Comparison of ENCODE assay signal across 8 cellular contexts in genomic region chr2:144703852-144704324, GRCh38.
A peak's percentile ranks its signal among the peaks of the same experiment; 100 is the strongest.
DNase-seq lines count a peak whose midpoint lies in the region; ATAC-seq and TF ChIP-seq lines count a peak whose summit lies in the region.

No MANE protein-coding gene starts in this region.

- intact Hi-C loops in adrenal gland (cut with DNase I) = no loop called here

- peak overlapping the region; percentile 43 to 84 (median 74); a peak in 20 of 22 replicates for H3K4me2 ChIP-seq in BLaER1 treated with 17β-estradiol and CSF1 and Interleukin-3, amounts not matched to agents 10 nM and 100 nM

- ATAC-seq in GM18867 (IDR thresholded peaks at IDR 0.05; ENCODE audit: unreplicated experiment) (no peak), GM21529 (IDR thresholded peaks at IDR 0.05; ENCODE audit: unreplicated experiment) (no peak)

- no peaks in the 10 kb centered on the region for H3K27me3 ChIP-seq in BLaER1 treated with 17β-estradiol and CSF1 and Interleukin-3, amounts not matched to agents 10 nM and 100 nM
- H3K27me3 ChIP-seq in adrenal gland = no peaks in the 10 kb centered on the region

- TF ChIP-seq POLR2A in adrenal gland (IDR thresholded peaks at IDR 0.05) = no peak

- 34 to 40% (median 38%) methylated on average over 5 of the region's 5 CpGs for WGBS in adrenal gland, 4 donors

- peak overlapping the region; percentile 69 to 86 (median 83); a peak in 21 of 22 replicates for H3K9ac ChIP-seq in BLaER1 treated with 17β-estradiol and CSF1 and Interleukin-3, amounts not matched to agents 10 nM and 100 nM

- DNase-seq in HT-29 (ENCODE audit: low spot score) (peak; percentile 16), adrenal gland (peak; percentile 50 to 77 (median 71)), lung microvascular endothelial cell (ENCODE audit: low read depth in 2 of 2) (peak; percentile 17 to 20), G401 (ENCODE audit: low spot score) (no peak), T-helper 9 cell (no peak)

- H3K9me3 ChIP-seq in BLaER1 treated with 17β-estradiol and CSF1 and Interleukin-3, amounts not matched to agents 10 nM and 100 nM (replicated peaks in 1 of 11) = peaks cover 4 to 34% (median 21%) of the 10 kb centered on the region in 11 experiments; a peak in 17 of 22 replicates
- H3K9me3 ChIP-seq in adrenal gland (replicated peaks in 1 of 3) = no peaks in the 10 kb centered on the region

- peaks cover 73 to 99% (median 82%) of the 10 kb centered on the region in 10 experiments for H3K4me1 ChIP-seq in BLaER1 treated with 17β-estradiol and CSF1 and Interleukin-3, amounts not matched to agents 10 nM and 100 nM
- H3K4me1 ChIP-seq in adrenal gland (replicated peaks in 1 of 2) = peaks cover 0 to 8% of the 10 kb centered on the region in 2 donors

- H4K20me1 ChIP-seq in BLaER1 treated with 17β-estradiol and CSF1 and Interleukin-3, amounts not matched to agents 10 nM and 100 nM = no peaks in the 10 kb centered on the region

- peak overlapping the region; percentile 88 to 100 (median 98) for H3K27ac ChIP-seq in BLaER1 treated with 17β-estradiol and CSF1 and Interleukin-3, amounts not matched to agents 10 nM and 100 nM
- peak overlapping the region in 3 of 5 donors; percentile 31 to 54 (median 33) for H3K27ac ChIP-seq in adrenal gland

- no peak overlapping the region for H3K4me3 ChIP-seq in BLaER1 treated with 17β-estradiol and CSF1 and Interleukin-3, amounts not matched to agents 10 nM and 100 nM
- no peak overlapping the region for H3K4me3 ChIP-seq in adrenal gland

- in situ Hi-C loops in G401 (cut with HindIII; ENCODE audit: low sequenced_read_pairs) = no loop called here

- no peak for TF ChIP-seq CTCF in adrenal gland (IDR thresholded peaks at IDR 0.05)

- H3K36me3 ChIP-seq in BLaER1 treated with 17β-estradiol and CSF1 and Interleukin-3, amounts not matched to agents 10 nM and 100 nM = peaks cover 0 to 4% (median 0%) of the 10 kb centered on the region in 11 experiments; a peak in 1 of 22 replicates
- H3K36me3 ChIP-seq in adrenal gland (replicated peaks in 1 of 2) = no peaks in the 10 kb centered on the region

Comparison
In these comparisons a context has a peak if more than half of its experiments do, and no peak if none do; other contexts are left out.
1. DNase-seq: peak in HT-29 (single experiment), adrenal gland (7 of 7) and lung microvascular endothelial cell (2 of 2); none in G401 (single experiment) and T-helper 9 cell (single experiment).